Comparison of ENCODE assay signal across 4 cellular contexts in genomic region chr2:89537862-89538261, GRCh38.
DNase-seq lines count a peak whose midpoint lies in the region; ATAC-seq and TF ChIP-seq lines count a peak whose summit lies in the region.
"Not testable (repeated sequence)": the region's sequence is repeated elsewhere in the genome, so short reads cannot be mapped to it uniquely, and the experiment has no call there.

No MANE protein-coding gene starts in this region.

- not testable (repeated sequence) for H3K27ac ChIP-seq in lower lobe of right lung, spleen

- not testable (repeated sequence) for ATAC-seq in Right ventricle myocardium superior (ENCODE audit: poor library complexity); lower lobe of right lung

- intact Hi-C loops in Right ventricle myocardium superior (cut with DNase I); lower lobe of right lung (cut with DNase I); posterior vena cava (cut with DNase I); spleen (cut with DNase I; ENCODE audit: low total_unique reads): not testable (repeated sequence)

- not testable (repeated sequence) for TF ChIP-seq CTCF in lower lobe of right lung (IDR thresholded peaks at IDR 0.05); spleen (IDR thresholded peaks at IDR 0.05 in 8 of 11, conservative IDR thresholded peaks at IDR 0.05 in 3 of 11)

- DNase-seq in Right ventricle myocardium superior: peak; percentile 9
- peak; percentile 22 for DNase-seq in lower lobe of right lung
- peak; percentile 69 for DNase-seq in posterior vena cava (ENCODE audit: low spot score)
- DNase-seq in spleen: peak; percentile 40

- H3K9me3 ChIP-seq in lower lobe of right lung, spleen: not testable (repeated sequence)

- not testable (repeated sequence) for H3K4me1 ChIP-seq in lower lobe of right lung, spleen

- TF ChIP-seq POLR2A in spleen (IDR thresholded peaks at IDR 0.05): not testable (repeated sequence)

- not testable (repeated sequence) for H3K36me3 ChIP-seq in lower lobe of right lung, spleen

- H3K4me3 ChIP-seq in lower lobe of right lung, spleen: not testable (repeated sequence)

- H3K27me3 ChIP-seq in lower lobe of right lung (ENCODE audit: low read depth); spleen (replicated peaks in 1 of 7): not testable (repeated sequence)

- WGBS in spleen, 5 donors: 89 to 98% (median 96%) methylated on average over 4 to 6 of the region's 14 CpGs; no CpG with 5 or more reads in 1 of the 5 donors

Comparison
In these comparisons a context has a peak if more than half of its experiments do, and no peak if none do; other contexts are left out.
1. DNase-seq: peak in every context shown above with its lines; median percentile 69 in posterior vena cava; 40 in spleen; 22 in lower lobe of right lung; 9 in Right ventricle myocardium superior.